In genomic region chr2:64987963-64988419, GRCh38 we compare ENCODE assay signal across 7 cellular contexts. TPM values are rescaled to one million over a fixed set of nuclear protein-coding genes. Genes with fewer than 3 reads are reported as not detected.
DNase-seq lines count a peak whose midpoint lies in the region; ATAC-seq and TF ChIP-seq lines count a peak whose summit lies in the region.

No MANE protein-coding gene starts in this region.

- no peaks in the 10 kb centered on the region for H3K36me3 ChIP-seq in mucosa of descending colon (ENCODE audit: low read depth)

- TF ChIP-seq CTCF in GM12865 (IDR thresholded peaks at IDR 0.05; ENCODE audit: insufficient read depth, low read depth, low read length, missing control alignments) (no peak), choroid plexus epithelial cell (conservative IDR thresholded peaks at IDR 0.05; ENCODE audit: low read depth, low read length) (no peak), mucosa of descending colon (IDR thresholded peaks at IDR 0.05) (no peak)

- H3K9me3 ChIP-seq in mucosa of descending colon = no peaks in the 10 kb centered on the region

- DNase-seq in GM12865 (ENCODE audit: low read depth) (no peak), NOMO-1 (lab: John Stamatoyannopoulos, UW; ENCODE audit: unreplicated experiment in 2 of 2) (peak; percentile 82 to 86), choroid plexus epithelial cell (ENCODE audit: low read depth) (peak; percentile 89), mucosa of descending colon (no peak), NCI-H1105 (lab: John Stamatoyannopoulos, UW) (no peak)
- no peak for DNase-seq in stimulated activated CD4-positive, alpha-beta T cell treated with anti-CD3 and anti-CD28 coated beads, Interleukin-4, amount 100 ng/mL, for 24 hours

- peak overlapping the region; percentile 88 for H3K4me3 ChIP-seq in GM12865 (ENCODE audit: low read depth, low read length)
- H3K4me3 ChIP-seq in choroid plexus epithelial cell (ENCODE audit: low read depth, low read length) = peak overlapping the region; percentile 73
- H3K4me3 ChIP-seq in mucosa of descending colon = peak overlapping the region; percentile 56

- ATAC-seq in mucosa of descending colon (no peak), GM19452 (IDR thresholded peaks at IDR 0.05; ENCODE audit: unreplicated experiment) (no peak)

- peaks cover 6% of the 10 kb centered on the region for H3K4me1 ChIP-seq in mucosa of descending colon (ENCODE audit: low read depth)

- intact Hi-C loops in mucosa of descending colon (cut with DNase I, micrococcal nuclease) = no loop called here

RNA-seq across cellular contexts. Expression of gene SLC1A4, which starts 1.2 kb away (rescaled TPM):
- 10 to 100 TPM in 1 of 3 donors, 1 to 10 TPM in 2; 8.2 to 14.7 (median 8.4) TPM for total RNA-seq in mucosa of descending colon

Comparison
In these comparisons a context has a peak if more than half of its experiments do, and no peak if none do; other contexts are left out.
1. DNase-seq: peak in NOMO-1 (2 of 2) and choroid plexus epithelial cell (single experiment); none in GM12865 (single experiment), mucosa of descending colon (0 of 3), stimulated activated CD4-positive, alpha-beta T cell treated with anti-CD3 and anti-CD28 coated beads, Interleukin-4, amount 100 ng/mL, for 24 hours (single experiment) and NCI-H1105 (single experiment).
2. Peak in every context shown above with its lines, with median percentiles within 50 percentile points of each other: H3K4me3 ChIP-seq.